22 cellular contexts compared by ENCODE assay signal in the genomic region with DNA sequence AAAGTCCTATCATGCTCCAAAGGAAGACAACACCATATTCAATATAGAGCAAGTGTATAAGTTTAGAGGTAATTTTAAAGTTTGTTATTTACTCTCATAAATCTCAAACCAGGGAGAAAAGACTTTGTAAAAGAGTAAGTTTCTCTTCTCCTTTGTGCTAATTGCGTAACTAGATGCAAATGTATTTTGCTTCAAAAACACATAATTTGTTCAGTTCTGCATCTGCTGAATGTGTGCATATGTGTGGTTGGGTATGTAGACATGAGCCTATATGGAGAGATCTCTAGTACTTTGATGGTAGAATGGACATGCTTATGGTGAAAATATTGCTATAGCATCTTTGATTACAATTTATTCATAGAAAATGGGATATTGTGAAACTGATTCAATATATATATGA. TPM values are rescaled to one million over a fixed set of nuclear protein-coding genes. Genes with fewer than 3 reads are reported as not detected.
A peak's percentile ranks its signal among the peaks of the same experiment; 100 is the strongest.
DNase-seq lines count a peak whose midpoint lies in the region; ATAC-seq, FAIRE-seq and TF ChIP-seq lines count a peak whose summit lies in the region.
"Had no signal": no experiment of that assay in that cellular context is flagged by ENCODE, and none has a peak within 500 bp of the region (broad histone marks: within the 10 kb centered on the region; RNA-seq: fewer than 3 reads in every experiment).

No MANE protein-coding gene starts in this region.

- no peaks in the 10 kb centered on the region for H4K20me1 ChIP-seq in K562 (replicated peaks; ENCODE audit: control insufficient read depth, insufficient read depth, low read length)

- intact Hi-C loops in K562 (cut with micrococcal nuclease): no loop called here

- POLR2A ChIA-PET in K562 (lab: Yijun Ruan, JAX): no interaction called here

- ATAC-seq in HG02938 (IDR thresholded peaks at IDR 0.05; ENCODE audit: unreplicated experiment): peak; percentile 45
- no peak for ATAC-seq in K562
- ATAC-seq in stimulated activated memory B cell treated with anti-CD40 and anti-IgM and Interleukin-4, amounts not matched to agents 10 μg/mL and 1 μg/mL and 100 μg/mL, for 72 hours: no peak
- ATAC-seq: HCT116, HepG2, Panc1, Right ventricle myocardium inferior had no signal

- CTCF ChIA-PET in K562 (lab: Yijun Ruan, JAX; ENCODE audit: low intra/inter-chr PET ratio): no interaction called here

- no peak overlapping the region for H3K27ac Mint-ChIP-seq in stimulated activated memory B cell treated with anti-CD40 and anti-IgM and Interleukin-4, amounts not matched to agents 10 μg/mL and 1 μg/mL and 100 μg/mL, for 72 hours
- H3K27ac Mint-ChIP-seq: CD4-positive, CD25-positive, alpha-beta regulatory T cell; T-helper 1 cell treated with Interleukin-12 subunit alpha and Interleukin-12 subunit beta and Interleukin-4 antibody, amounts not matched to agents 30 μg/mL and 1 μg/mL, for 36 hours had no signal

- in situ Hi-C loops in K562 (cut with MboI): no loop called here

- no peaks in the 10 kb centered on the region for H3K36me3 Mint-ChIP-seq in stimulated activated memory B cell treated with anti-CD40 and anti-IgM and Interleukin-4, amounts not matched to agents 10 μg/mL and 1 μg/mL and 100 μg/mL, for 72 hours
- H3K36me3 Mint-ChIP-seq: CD4-positive, CD25-positive, alpha-beta regulatory T cell had no signal

- no peak for TF ChIP-seq RAD21 in K562 (CRISPR knock-in tag; conservative IDR thresholded peaks at IDR 0.05 in 1 of 2, IDR thresholded peaks at IDR 0.05 in 1 of 2)

- no peaks in the 10 kb centered on the region for H3K9me3 ChIP-seq in K562 (replicated peaks; ENCODE audit: control insufficient read depth, insufficient read depth, low read depth, low read length)
- H3K9me3 ChIP-seq in Peyer's patch: no peaks in the 10 kb centered on the region
- H3K9me3 ChIP-seq: MG63, SK-N-SH had no signal

- WGBS in K562 (ENCODE audit: insufficient coverage, low coverage, missing lambda C conversion rate): 2% methylated on average over 1 of the region's 1 CpG

- no peak for TF ChIP-seq POLR2A in K562 (conservative IDR thresholded peaks at IDR 0.05)
- no peak for TF ChIP-seq POLR2A in Peyer's patch (IDR thresholded peaks at IDR 0.05)

- no peak for TF ChIP-seq EP300 in K562 (IDR thresholded peaks at IDR 0.05; ENCODE audit: low read length)

- H3K27me3 ChIP-seq in K562 (ENCODE audit: control insufficient read depth in 2 of 2, insufficient read depth in 2 of 2, low read length in 2 of 2): no peaks in the 10 kb centered on the region
- no peaks in the 10 kb centered on the region for H3K27me3 ChIP-seq in Peyer's patch

- BruUV-seq in K562 (replicated peaks; lab: Mats Ljungman, UMichigan): no TSS peak

- TF ChIP-seq CTCF in K562 (IDR thresholded peaks at IDR 0.05 in 2 of 3, conservative IDR thresholded peaks at IDR 0.05 in 1 of 3; ENCODE audit: insufficient read depth in 2 of 3, low read depth in 1 of 3, low read length in 3 of 3) (no peak), Peyer's patch (IDR thresholded peaks at IDR 0.05) (no peak)

- no peaks in the 10 kb centered on the region for H3K9me3 Mint-ChIP-seq in stimulated activated memory B cell treated with anti-CD40 and anti-IgM and Interleukin-4, amounts not matched to agents 10 μg/mL and 1 μg/mL and 100 μg/mL, for 72 hours
- H3K9me3 Mint-ChIP-seq: CD4-positive, CD25-positive, alpha-beta regulatory T cell had no signal

- H3K4me1 ChIP-seq in K562 (replicated peaks in 1 of 2; ENCODE audit: control insufficient read depth in 2 of 2, insufficient read depth in 2 of 2, low read length in 2 of 2): no peaks in the 10 kb centered on the region
- no peaks in the 10 kb centered on the region for H3K4me1 ChIP-seq in Peyer's patch

- H3K36me3 ChIP-seq in K562 (ENCODE audit: control insufficient read depth, insufficient read depth, low read length): no peaks in the 10 kb centered on the region
- H3K36me3 ChIP-seq in Peyer's patch: no peaks in the 10 kb centered on the region
- H3K36me3 ChIP-seq: MG63 had no signal

- no peaks in the 10 kb centered on the region for H3K79me2 ChIP-seq in K562 (ENCODE audit: control insufficient read depth, insufficient read depth, low read length)

- H3K4me2 ChIP-seq in K562 (ENCODE audit: insufficient read depth, low read length): no peak overlapping the region
- H3K4me2 ChIP-seq: SK-N-SH had no signal

- H3K9me1 ChIP-seq in K562 (ENCODE audit: control insufficient read depth, insufficient read depth, low read length): no peaks in the 10 kb centered on the region

- peaks cover 8% of the 10 kb centered on the region for H3K27me3 Mint-ChIP-seq in stimulated activated memory B cell treated with anti-CD40 and anti-IgM and Interleukin-4, amounts not matched to agents 10 μg/mL and 1 μg/mL and 100 μg/mL, for 72 hours

- FAIRE-seq in GM19239 (lab: Jason Lieb, UNC) (peak; percentile 37), K562 (lab: Jason Lieb, UNC) (no peak)
- FAIRE-seq: HepG2, TTC549 had no signal

- H3K27ac ChIP-seq in K562 (ENCODE audit: extremely low read depth, low read depth, low read length): no peak overlapping the region
- no peak overlapping the region for H3K27ac ChIP-seq in Peyer's patch
- H3K27ac ChIP-seq: GM23248 had no signal

- no peak overlapping the region for H3K4me3 Mint-ChIP-seq in stimulated activated memory B cell treated with anti-CD40 and anti-IgM and Interleukin-4, amounts not matched to agents 10 μg/mL and 1 μg/mL and 100 μg/mL, for 72 hours
- H3K4me3 Mint-ChIP-seq: CD4-positive, CD25-positive, alpha-beta regulatory T cell; T-helper 1 cell treated with Interleukin-12 subunit alpha and Interleukin-12 subunit beta and Interleukin-4 antibody, amounts not matched to agents 30 μg/mL and 1 μg/mL, for 36 hours had no signal

- H3K4me1 Mint-ChIP-seq in stimulated activated memory B cell treated with anti-CD40 and anti-IgM and Interleukin-4, amounts not matched to agents 10 μg/mL and 1 μg/mL and 100 μg/mL, for 72 hours: peaks cover 12% of the 10 kb centered on the region

- no peak overlapping the region for H2AFZ ChIP-seq in K562 (ENCODE audit: low read depth, low read length)
- H2AFZ ChIP-seq: GM23248 had no signal

- H3K4me3 ChIP-seq in K562 (no peak overlapping the region), Peyer's patch (no peak overlapping the region)
- H3K4me3 ChIP-seq: GM23248, MG63 had no signal

- DNase-seq in GM19239 (ENCODE audit: insufficient read length, low spot score) (no peak), NAMALWA (ENCODE audit: low spot score) (peak; percentile 30), K562 (ENCODE audit: extremely low read depth in 1 of 4, low spot score in 3 of 4) (no peak), T1000 (lab: John Stamatoyannopoulos, UW) (no peak), Peyer's patch (no peak), DMS 273 treated with DMSO at 0.1 percent for 48 hours (lab: John Stamatoyannopoulos, UW) (no peak)
- DNase-seq: Calu3; CD4-positive, CD25-positive, alpha-beta regulatory T cell; GM23248; MG63; NCI-H1417; NCI-H187 treated with DMSO at 0.1 percent for 48 hours; NCI-H526 treated with DMSO at 0.1 percent for 48 hours; SK-N-SH had no signal

- H3K9ac ChIP-seq in K562 (ENCODE audit: insufficient read depth in 1 of 2, low read depth in 2 of 2, low read length in 2 of 2): no peak overlapping the region
- H3K9ac ChIP-seq: GM23248, SK-N-SH had no signal

TF ChIP-seq in K562, 482 proteins besides CTCF, POLR2A, EP300 and RAD21:
- TF ChIP-seq POLR2H (tag; IDR thresholded peaks at IDR 0.05; ENCODE audit: low read depth): peak; percentile 12; the same call in 1 of the 2 replicates
- peak; percentile 31 for TF ChIP-seq ZNF699 (CRISPR knock-in tag; IDR thresholded peaks at IDR 0.05; ENCODE audit: insufficient replicate concordance)
- TF ChIP-seq ZNF668 (CRISPR knock-in tag; IDR thresholded peaks at IDR 0.05): peak; percentile 64; the same call in 1 of the 2 replicates
- no peak for TF ChIP-seq NCOR1 (IDR thresholded peaks at IDR 0.05)
- TF ChIP-seq PHTF2 (CRISPR knock-in tag; IDR thresholded peaks at IDR 0.05): 0 out of 2 replicates have a peak, but pooled peaks have one; percentile 32
- no peak for TF ChIP-seq U2AF2 (optimal IDR thresholded peaks at IDR 0.05; ENCODE audit: low read depth, low read length)
- no peak for TF ChIP-seq HDAC3 (IDR thresholded peaks at IDR 0.05; ENCODE audit: borderline replicate concordance, partially characterized antibody)
- TF ChIP-seq, protein P1, sequence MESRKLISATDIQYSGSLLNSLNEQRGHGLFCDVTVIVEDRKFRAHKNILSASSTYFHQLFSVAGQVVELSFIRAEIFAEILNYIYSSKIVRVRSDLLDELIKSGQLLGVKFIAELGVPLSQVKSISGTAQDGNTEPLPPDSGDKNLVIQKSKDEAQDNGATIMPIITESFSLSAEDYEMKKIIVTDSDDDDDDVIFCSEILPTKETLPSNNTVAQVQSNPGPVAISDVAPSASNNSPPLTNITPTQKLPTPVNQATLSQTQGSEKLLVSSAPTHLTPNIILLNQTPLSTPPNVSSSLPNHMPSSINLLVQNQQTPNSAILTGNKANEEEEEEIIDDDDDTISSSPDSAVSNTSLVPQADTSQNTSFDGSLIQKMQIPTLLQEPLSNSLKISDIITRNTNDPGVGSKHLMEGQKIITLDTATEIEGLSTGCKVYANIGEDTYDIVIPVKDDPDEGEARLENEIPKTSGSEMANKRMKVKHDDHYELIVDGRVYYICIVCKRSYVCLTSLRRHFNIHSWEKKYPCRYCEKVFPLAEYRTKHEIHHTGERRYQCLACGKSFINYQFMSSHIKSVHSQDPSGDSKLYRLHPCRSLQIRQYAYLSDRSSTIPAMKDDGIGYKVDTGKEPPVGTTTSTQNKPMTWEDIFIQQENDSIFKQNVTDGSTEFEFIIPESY (CRISPR knock-in tag; IDR thresholded peaks at IDR 0.05): no peak
TF ChIP-seq in K562: peak in this region for 4.

RNA-seq across cellular contexts. Expression of gene MIR17HG, which starts 17.8 kb away (rescaled TPM):
- 458 and 1,073 TPM in 2 replicates for total RNA-seq in K562 (2011; cell fraction: chromatin; rRNA removed; ENCODE audit: low replicate concordance)
- total RNA-seq in K562 (2011; cell fraction: nucleolus; rRNA removed): 474 and 541 TPM in 2 replicates
- 882 and 1,501 TPM in 2 replicates for total RNA-seq in K562 (2011; cell fraction: nucleoplasm; rRNA removed)
- total RNA-seq in K562 (2014; rRNA removed): 55.3 and 100 TPM in 2 replicates
- total RNA-seq in K562 (2014; rRNA removed; fragmentation: Illumina TruSeq; extraction: Trizol): 177 and 218 TPM in 2 replicates
- 130 and 149 TPM in 2 replicates for total RNA-seq in K562 (2015; rRNA removed; fragmentation: Illumina TruSeq; extraction: Trizol)
- 77.8 and 106 TPM in 2 replicates for total RNA-seq in K562 (2021)
- polyA plus RNA-seq in K562 (2011; rRNA removed): 147 and 182 TPM in 2 replicates
- 8.2 and 35.8 TPM in 2 replicates for polyA plus RNA-seq in K562 (2011; cell fraction: cytosol; rRNA removed)
- 165 and 195 TPM in 2 replicates for polyA plus RNA-seq in K562 (2011; cell fraction: nucleus; rRNA removed)
- 21.0 and 54.8 TPM in 2 replicates for polyA plus RNA-seq in K562 (2012)
- 43.2 and 59.7 TPM in 2 replicates for polyA plus RNA-seq in K562 (2014; fragmentation: Illumina TruSeq; extraction: Trizol)
- polyA plus RNA-seq in K562 (2014; fragmentation: Nextera tagmentation; extraction: Ambion mirVana): 10 to 100 TPM; 44.2 to 67.6 TPM
- 77.9 and 119 TPM in 2 replicates for polyA plus RNA-seq in K562 (2014; rRNA removed)
- polyA minus RNA-seq in K562 (2011; rRNA and poly(A)+ RNA removed): 251 and 360 TPM in 2 replicates
- polyA minus RNA-seq in K562 (2011; cell fraction: cytosol; rRNA and poly(A)+ RNA removed): 17.0 and 22.7 TPM in 2 replicates
- 714 and 1,502 TPM in 2 replicates for polyA minus RNA-seq in K562 (2011; cell fraction: nucleus; rRNA and poly(A)+ RNA removed)
- 10 to 100 TPM in 1 of 4 donors, 1 to 10 TPM in 2, under 1 TPM in 1; 0.88 to 10.4 (median 4.5) TPM for total RNA-seq in Peyer's patch

Comparison
In these comparisons a context has a peak if more than half of its experiments do, and no peak if none do; other contexts are left out.
1. RNA of gene MIR17HG, which starts 17.8 kb away (total RNA-seq): 55.3 to 1,501 TPM in K562; 0.88 to 10.4 TPM in Peyer's patch; every median in the first group is over 4 times any median in the second.